In the genomic region with DNA sequence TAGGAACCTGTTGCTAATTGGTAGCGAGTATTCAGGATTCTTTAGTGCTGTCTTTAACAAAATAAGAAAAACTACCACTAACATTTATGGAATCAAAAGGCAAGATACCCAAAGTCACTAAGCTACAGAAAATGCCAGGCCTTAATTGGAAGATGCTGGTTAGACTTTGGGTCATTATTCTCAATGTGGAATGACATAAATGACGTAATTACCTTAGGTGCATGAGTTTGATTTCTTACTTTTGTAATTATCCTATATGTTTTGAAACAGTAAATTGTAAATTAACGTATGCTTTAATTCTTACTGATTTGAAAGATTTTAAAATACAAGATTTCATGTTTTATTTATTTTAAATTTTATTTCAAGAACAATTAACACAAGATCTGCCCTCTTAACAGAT, we compare ENCODE assay signal across 38 cellular contexts. TPM values are rescaled to one million over a fixed set of nuclear protein-coding genes. Genes with fewer than 3 reads are reported as not detected.
"Had no signal": no experiment of that assay in that cellular context is flagged by ENCODE, and none has a peak within 500 bp of the region (broad histone marks: within the 10 kb centered on the region; RNA-seq: fewer than 3 reads in every experiment).

No MANE protein-coding gene starts in this region.

- H3K4me1 Mint-ChIP-seq: activated B cell treated with CpG ODN at 0.5 μM for 24 hours; activated CD4-positive, alpha-beta memory T cell treated with anti-CD3 and anti-CD28 coated beads, Interleukin-2, amount 10 ng/mL, durations not matched to agents 7 days and 5 days; activated CD4-positive, alpha-beta T cell treated with anti-CD3 and anti-CD28 coated beads for 36 hours; activated CD4-positive, alpha-beta T cell treated with anti-CD3 and anti-CD28 coated beads, Interleukin-2, amount 10 ng/mL, durations not matched to agents 7 days and 5 days; activated CD8-positive, alpha-beta memory T cell treated with anti-CD3 and anti-CD28 coated beads, Interleukin-2, amount 10 ng/mL, durations not matched to agents 7 days and 5 days; activated naive CD4-positive, alpha-beta T cell treated with anti-CD3 and anti-CD28 coated beads, Interleukin-2, amount 10 ng/mL, durations not matched to agents 7 days and 5 days; activated naive CD4-positive, alpha-beta T cell treated with anti-CD3 and anti-CD28 coated beads, Interleukin-2, amount 50 U/mL, for 24 hours; activated naive CD8-positive, alpha-beta T cell treated with anti-CD3 and anti-CD28 coated beads, Interleukin-2, amount 10 ng/mL, durations not matched to agents 7 days and 5 days; activated naive CD8-positive, alpha-beta T cell treated with anti-CD3 and anti-CD28 coated beads, Interleukin-2, amount 50 U/mL, for 24 hours; brain; central memory CD8-positive, alpha-beta T cell had no signal

- H3K4me1 ChIP-seq: ascending aorta had no signal

- H3K4me3 Mint-ChIP-seq: activated B cell treated with CpG ODN at 0.5 μM for 24 hours; activated CD4-positive, alpha-beta memory T cell treated with anti-CD3 and anti-CD28 coated beads, Interleukin-2, amount 10 ng/mL, durations not matched to agents 7 days and 5 days; activated CD4-positive, alpha-beta T cell treated with anti-CD3 and anti-CD28 coated beads for 36 hours; activated CD4-positive, alpha-beta T cell treated with anti-CD3 and anti-CD28 coated beads, Interleukin-2, amount 10 ng/mL, durations not matched to agents 7 days and 5 days; activated CD8-positive, alpha-beta memory T cell treated with anti-CD3 and anti-CD28 coated beads, Interleukin-2, amount 10 ng/mL, durations not matched to agents 7 days and 5 days; activated CD8-positive, alpha-beta T cell treated with anti-CD3 and anti-CD28 coated beads, Interleukin-2, amount 10 ng/mL, durations not matched to agents 7 days and 5 days; activated naive CD4-positive, alpha-beta T cell treated with anti-CD3 and anti-CD28 coated beads, Interleukin-2, amount 10 ng/mL, durations not matched to agents 7 days and 5 days; activated naive CD4-positive, alpha-beta T cell treated with anti-CD3 and anti-CD28 coated beads, Interleukin-2, amount 50 U/mL, for 24 hours; activated naive CD8-positive, alpha-beta T cell; activated naive CD8-positive, alpha-beta T cell treated with anti-CD3 and anti-CD28 coated beads, Interleukin-2, amount 10 ng/mL, durations not matched to agents 7 days and 5 days; activated naive CD8-positive, alpha-beta T cell treated with anti-CD3 and anti-CD28 coated beads, Interleukin-2, amount 50 U/mL, for 24 hours; activated T-cell treated with anti-CD3 and anti-CD28 coated beads, Interleukin-2, amount 50 U/mL, for 24 hours; brain; central memory CD8-positive, alpha-beta T cell; T-helper 1 cell treated with Interleukin-12 subunit alpha and Interleukin-12 subunit beta and Interleukin-4 antibody, amounts not matched to agents 30 μg/mL and 1 μg/mL, for 36 hours; T-helper 2 cell treated with Interferon-gamma antibody and Interleukin-4, amounts not matched to agents 5 μg/mL and 100 μg/mL, for 36 hours had no signal

- H3K36me3 Mint-ChIP-seq: activated CD8-positive, alpha-beta memory T cell treated with anti-CD3 and anti-CD28 coated beads, Interleukin-2, amount 10 ng/mL, durations not matched to agents 7 days and 5 days; activated naive CD4-positive, alpha-beta T cell treated with anti-CD3 and anti-CD28 coated beads, Interleukin-2, amount 10 ng/mL, durations not matched to agents 7 days and 5 days; activated naive CD4-positive, alpha-beta T cell treated with anti-CD3 and anti-CD28 coated beads, Interleukin-2, amount 50 U/mL, for 24 hours; activated naive CD8-positive, alpha-beta T cell; activated naive CD8-positive, alpha-beta T cell treated with anti-CD3 and anti-CD28 coated beads, Interleukin-2, amount 10 ng/mL, durations not matched to agents 7 days and 5 days; brain had no signal

- H3K4me3 ChIP-seq: ascending aorta, cardiac muscle cell had no signal

- H3K9me3 Mint-ChIP-seq: activated CD4-positive, alpha-beta memory T cell treated with anti-CD3 and anti-CD28 coated beads, Interleukin-2, amount 10 ng/mL, durations not matched to agents 7 days and 5 days; activated CD4-positive, alpha-beta T cell treated with anti-CD3 and anti-CD28 coated beads, Interleukin-2, amount 10 ng/mL, durations not matched to agents 7 days and 5 days; activated naive CD4-positive, alpha-beta T cell treated with anti-CD3 and anti-CD28 coated beads, Interleukin-2, amount 10 ng/mL, durations not matched to agents 7 days and 5 days; activated naive CD8-positive, alpha-beta T cell treated with anti-CD3 and anti-CD28 coated beads, Interleukin-2, amount 50 U/mL, for 24 hours; activated T-cell treated with anti-CD3 and anti-CD28 coated beads, Interleukin-2, amount 50 U/mL, for 24 hours; activated T-helper 2 cell treated with anti-CD3 and anti-CD28 coated beads, Interferon-gamma antibody, Interleukin-2, Interleukin-4, amounts not matched to agents 10 μg/mL and 5 μg/mL and 100 μg/mL, durations not matched to agents 14 hours and 24 hours and 36 hours; central memory CD8-positive, alpha-beta T cell; T-helper 1 cell treated with Interleukin-12 subunit alpha and Interleukin-12 subunit beta and Interleukin-4 antibody, amounts not matched to agents 30 μg/mL and 1 μg/mL, for 36 hours; T-helper 2 cell treated with Interferon-gamma antibody and Interleukin-4, amounts not matched to agents 5 μg/mL and 100 μg/mL, for 36 hours had no signal

- H3K27ac ChIP-seq: ascending aorta, cardiac muscle cell, VCaP had no signal

- DNase-seq: activated B cell treated with CpG ODN at 0.5 μM for 24 hours; activated CD4-positive, alpha-beta memory T cell treated with anti-CD3 and anti-CD28 coated beads, Interleukin-2, amount 10 ng/mL, durations not matched to agents 7 days and 5 days; activated CD4-positive, alpha-beta T cell treated with anti-CD3 and anti-CD28 coated beads for 36 hours; activated CD4-positive, alpha-beta T cell treated with anti-CD3 and anti-CD28 coated beads for 48 hours; activated CD4-positive, alpha-beta T cell treated with anti-CD3 and anti-CD28 coated beads, Interleukin-2, amount 10 ng/mL, durations not matched to agents 7 days and 5 days; activated CD4-positive, alpha-beta T cell treated with anti-CD3 and anti-CD28 coated beads, Interleukin-2, amount 50 U/mL, for 48 hours; activated CD4-positive, CD25-positive, alpha-beta regulatory T cell treated with anti-CD3 and anti-CD28 coated beads, Interleukin-2, amount 50 U/mL, for 72 hours; activated CD8-positive, alpha-beta memory T cell treated with anti-CD3 and anti-CD28 coated beads for 24 hours; activated CD8-positive, alpha-beta memory T cell treated with anti-CD3 and anti-CD28 coated beads, Interleukin-2, amount 10 ng/mL, durations not matched to agents 7 days and 5 days; activated CD8-positive, alpha-beta memory T cell treated with anti-CD3 and anti-CD28 coated beads, Interleukin-2, amount 50 U/mL, for 48 hours; activated CD8-positive, alpha-beta T cell treated with anti-CD3 and anti-CD28 coated beads, Interleukin-2, amount 10 ng/mL, durations not matched to agents 7 days and 5 days; activated effector memory CD4-positive, alpha-beta T cell treated with Interleukin-2 at 50 U/mL for 16 hours; activated gamma-delta T cell; activated naive CD4-positive, alpha-beta T cell treated with anti-CD3 and anti-CD28 coated beads, Interleukin-2, amount 10 ng/mL, durations not matched to agents 7 days and 5 days; activated naive CD4-positive, alpha-beta T cell treated with Interleukin-2 at 50 U/mL for 16 hours; activated naive CD8-positive, alpha-beta T cell treated with anti-CD3 and anti-CD28 coated beads, Interleukin-2, amount 10 ng/mL, durations not matched to agents 7 days and 5 days; activated naive CD8-positive, alpha-beta T cell treated with anti-CD3 and anti-CD28 coated beads, Interleukin-2, amount 50 U/mL, for 24 hours; activated T-cell treated with anti-CD3 and anti-CD28 coated beads, Interleukin-2, amount 50 U/mL, for 24 hours; activated T-cell treated with anti-CD3 and anti-CD28 coated beads, Interleukin-2, amount 50 U/mL, for 48 hours; amygdala; anterior cingulate cortex; caudate nucleus; cerebellar nuclear complex; T-helper 1 cell; T-helper 2 cell; T-helper 9 cell had no signal

- H3K27me3 ChIP-seq: ascending aorta, cardiac muscle cell had no signal

- H3K27ac Mint-ChIP-seq: activated B cell treated with CpG ODN at 0.5 μM for 24 hours; activated CD4-positive, alpha-beta memory T cell treated with anti-CD3 and anti-CD28 coated beads, Interleukin-2, amount 10 ng/mL, durations not matched to agents 7 days and 5 days; activated CD4-positive, alpha-beta T cell treated with anti-CD3 and anti-CD28 coated beads for 36 hours; activated CD4-positive, alpha-beta T cell treated with anti-CD3 and anti-CD28 coated beads, Interleukin-2, amount 10 ng/mL, durations not matched to agents 7 days and 5 days; activated CD8-positive, alpha-beta memory T cell treated with anti-CD3 and anti-CD28 coated beads, Interleukin-2, amount 10 ng/mL, durations not matched to agents 7 days and 5 days; activated CD8-positive, alpha-beta T cell treated with anti-CD3 and anti-CD28 coated beads, Interleukin-2, amount 10 ng/mL, durations not matched to agents 7 days and 5 days; activated naive CD4-positive, alpha-beta T cell treated with anti-CD3 and anti-CD28 coated beads, Interleukin-2, amount 10 ng/mL, durations not matched to agents 7 days and 5 days; activated naive CD4-positive, alpha-beta T cell treated with anti-CD3 and anti-CD28 coated beads, Interleukin-2, amount 50 U/mL, for 24 hours; activated naive CD8-positive, alpha-beta T cell; activated naive CD8-positive, alpha-beta T cell treated with anti-CD3 and anti-CD28 coated beads, Interleukin-2, amount 10 ng/mL, durations not matched to agents 7 days and 5 days; activated naive CD8-positive, alpha-beta T cell treated with anti-CD3 and anti-CD28 coated beads, Interleukin-2, amount 50 U/mL, for 24 hours; activated T-cell treated with anti-CD3 and anti-CD28 coated beads, Interleukin-2, amount 50 U/mL, for 24 hours; activated T-helper 2 cell treated with anti-CD3 and anti-CD28 coated beads, Interferon-gamma antibody, Interleukin-2, Interleukin-4, amounts not matched to agents 10 μg/mL and 5 μg/mL and 100 μg/mL, durations not matched to agents 14 hours and 24 hours and 36 hours; brain; T-helper 1 cell treated with Interleukin-12 subunit alpha and Interleukin-12 subunit beta and Interleukin-4 antibody, amounts not matched to agents 30 μg/mL and 1 μg/mL, for 36 hours; T-helper 2 cell treated with Interferon-gamma antibody and Interleukin-4, amounts not matched to agents 5 μg/mL and 100 μg/mL, for 36 hours had no signal

- FAIRE-seq: bronchial epithelial cell, TTC549 had no signal

- H3K36me3 ChIP-seq: ascending aorta, cardiac muscle cell had no signal

RNA-seq across cellular contexts. Expression of a gene that starts 25.0 kb away (rescaled TPM):
- total RNA-seq: activated B cell treated with CpG ODN at 0.5 μM for 24 hours; activated CD4-positive, alpha-beta memory T cell treated with anti-CD3 and anti-CD28 coated beads, Interleukin-2, amount 10 ng/mL, durations not matched to agents 7 days and 5 days; activated CD4-positive, alpha-beta T cell treated with anti-CD3 and anti-CD28 coated beads for 36 hours; activated CD4-positive, alpha-beta T cell treated with anti-CD3 and anti-CD28 coated beads, Interleukin-2, amount 10 ng/mL, durations not matched to agents 7 days and 5 days; activated CD8-positive, alpha-beta memory T cell treated with anti-CD3 and anti-CD28 coated beads, Interleukin-2, amount 10 ng/mL, durations not matched to agents 7 days and 5 days; activated CD8-positive, alpha-beta T cell treated with anti-CD3 and anti-CD28 coated beads, Interleukin-2, amount 10 ng/mL, durations not matched to agents 7 days and 5 days; activated naive CD8-positive, alpha-beta T cell treated with anti-CD3 and anti-CD28 coated beads, Interleukin-2, amount 10 ng/mL, durations not matched to agents 7 days and 5 days; activated T-helper 2 cell treated with anti-CD3 and anti-CD28 coated beads, Interferon-gamma antibody, Interleukin-2, Interleukin-4, amounts not matched to agents 10 μg/mL and 5 μg/mL and 100 μg/mL, durations not matched to agents 14 hours and 24 hours and 36 hours; ascending aorta had no signal
- polyA plus RNA-seq: cardiac muscle cell had no signal
